Comparison of ENCODE assay signal across 8 cellular contexts in the genomic region with DNA sequence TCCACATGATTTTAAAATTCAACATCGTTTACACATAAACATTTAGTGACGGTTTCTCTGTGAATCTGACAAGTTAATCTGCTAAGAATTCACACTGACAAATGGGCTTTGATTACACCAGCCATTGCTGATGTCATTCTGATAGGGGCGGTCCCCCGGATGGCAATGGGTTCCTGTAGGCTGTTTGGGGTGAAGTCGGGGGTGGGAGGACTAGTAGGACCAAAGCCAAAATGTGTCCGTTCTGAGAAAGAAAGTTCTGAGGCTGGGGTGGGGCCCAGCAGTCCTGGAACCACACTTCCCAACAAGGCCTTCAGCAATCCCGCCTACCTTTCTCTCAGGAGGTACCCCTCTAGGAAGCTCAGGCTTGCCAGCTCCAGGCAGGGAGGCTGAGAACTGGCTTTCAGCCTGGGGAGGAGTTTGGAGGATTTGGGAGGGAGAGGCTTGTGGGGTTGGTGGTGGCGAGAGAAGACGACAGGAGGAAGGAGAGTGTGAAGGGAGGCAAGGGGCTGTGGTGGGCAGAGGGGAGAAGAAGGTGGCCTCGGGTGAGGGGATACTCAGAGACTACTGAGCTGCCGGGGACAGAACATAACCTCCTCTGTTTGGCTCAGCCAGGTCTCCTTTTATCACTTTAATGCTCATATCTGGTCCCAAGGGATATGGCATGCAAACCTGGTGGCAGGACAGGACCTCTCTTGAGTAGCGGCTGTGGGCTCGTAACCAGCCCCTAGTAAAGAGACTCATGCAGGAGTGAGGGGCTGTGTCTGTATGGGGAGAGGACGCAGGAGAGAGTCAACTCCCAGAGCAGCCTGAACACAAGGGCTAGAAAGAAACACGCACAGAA.
DNase-seq lines count a peak whose midpoint lies in the region; ATAC-seq and TF ChIP-seq lines count a peak whose summit lies in the region.
"Had no signal": no experiment of that assay in that cellular context is flagged by ENCODE, and none has a peak within 500 bp of the region (broad histone marks: within the 10 kb centered on the region; RNA-seq: fewer than 3 reads in every experiment).

No MANE protein-coding gene starts in this region.

- DNase-seq in astrocyte of the spinal cord (ENCODE audit: low read depth, low spot score): peak; percentile 68
- DNase-seq in iris pigment epithelial cell (ENCODE audit: low read depth): peak; percentile 95
- no peak for DNase-seq in medulla oblongata (ENCODE audit: extremely low spot score)
- DNase-seq in CD1c-positive myeloid dendritic cell (ENCODE audit: extremely low spot score): no peak
- DNase-seq: nucleus accumbens had no signal

- H3K9me3 ChIP-seq in HUES48 (ENCODE audit: control insufficient read depth, insufficient read depth, low read length) (no peaks in the 10 kb centered on the region), subcutaneous abdominal adipose tissue (ENCODE audit: control insufficient read depth in 5 of 5, low read length in 5 of 5) (no peaks in the 10 kb centered on the region)

- ATAC-seq in HG03571 (IDR thresholded peaks at IDR 0.05; ENCODE audit: unreplicated experiment): no peak

- H3K9ac ChIP-seq in HUES48 (ENCODE audit: low read depth, low read length) (no peak overlapping the region), subcutaneous abdominal adipose tissue (ENCODE audit: low read length in 5 of 5) (no peak overlapping the region)

- H3K27ac ChIP-seq in HUES48 (ENCODE audit: low read depth, low read length) (peak overlapping the region; percentile 26), subcutaneous abdominal adipose tissue (ENCODE audit: low read depth, low read length) (peak overlapping the region; percentile 37)

- H3K36me3 ChIP-seq in HUES48 (ENCODE audit: control insufficient read depth, insufficient read depth, low read length): peaks cover 10% of the 10 kb centered on the region; the same call in 1 of the 2 replicates
- peaks cover 0 to 70% (median 51%) of the 10 kb centered on the region in 5 donors for H3K36me3 ChIP-seq in subcutaneous abdominal adipose tissue (ENCODE audit: control insufficient read depth in 5 of 5, insufficient read depth in 5 of 5, low read length in 5 of 5)

- no peak for TF ChIP-seq CTCF in astrocyte of the spinal cord (IDR thresholded peaks at IDR 0.05; ENCODE audit: low read depth, low read length)

- in situ Hi-C loops in astrocyte of the spinal cord (cut with HindIII; ENCODE audit: low sequenced_read_pairs): loop anchor here (10.0 kb wide), 1 partner anchor 111 kb away; no protein-coding TSS in a partner anchor

- no peak overlapping the region for H3K4me3 ChIP-seq in HUES48 (ENCODE audit: low read depth, low read length)
- no peak overlapping the region for H3K4me3 ChIP-seq in astrocyte of the spinal cord (ENCODE audit: low read depth, low read length)
- no peak overlapping the region for H3K4me3 ChIP-seq in subcutaneous abdominal adipose tissue (ENCODE audit: low read depth in 1 of 5, low read length in 5 of 5)

- H3K27me3 ChIP-seq in HUES48 (ENCODE audit: control insufficient read depth, insufficient read depth, low read length) (peaks cover 18% of the 10 kb centered on the region), subcutaneous abdominal adipose tissue (ENCODE audit: control insufficient read depth in 5 of 5, insufficient read depth in 4 of 5, low read length in 5 of 5) (peaks cover 0 to 17% (median 0%) of the 10 kb centered on the region in 5 donors)

- H3K4me1 ChIP-seq in HUES48 (ENCODE audit: control insufficient read depth, insufficient read depth, low read length) (peaks cover 14% of the 10 kb centered on the region), subcutaneous abdominal adipose tissue (ENCODE audit: control insufficient read depth in 5 of 5, insufficient read depth in 5 of 5, low read length in 5 of 5) (peaks cover 27 to 96% (median 85%) of the 10 kb centered on the region in 5 donors)

Comparison
In these comparisons a context has a peak if more than half of its experiments do, and no peak if none do; other contexts are left out.
1. DNase-seq: peak in astrocyte of the spinal cord (single experiment) and iris pigment epithelial cell (single experiment); none in medulla oblongata (single experiment) and CD1c-positive myeloid dendritic cell (single experiment).